In the genomic region with DNA sequence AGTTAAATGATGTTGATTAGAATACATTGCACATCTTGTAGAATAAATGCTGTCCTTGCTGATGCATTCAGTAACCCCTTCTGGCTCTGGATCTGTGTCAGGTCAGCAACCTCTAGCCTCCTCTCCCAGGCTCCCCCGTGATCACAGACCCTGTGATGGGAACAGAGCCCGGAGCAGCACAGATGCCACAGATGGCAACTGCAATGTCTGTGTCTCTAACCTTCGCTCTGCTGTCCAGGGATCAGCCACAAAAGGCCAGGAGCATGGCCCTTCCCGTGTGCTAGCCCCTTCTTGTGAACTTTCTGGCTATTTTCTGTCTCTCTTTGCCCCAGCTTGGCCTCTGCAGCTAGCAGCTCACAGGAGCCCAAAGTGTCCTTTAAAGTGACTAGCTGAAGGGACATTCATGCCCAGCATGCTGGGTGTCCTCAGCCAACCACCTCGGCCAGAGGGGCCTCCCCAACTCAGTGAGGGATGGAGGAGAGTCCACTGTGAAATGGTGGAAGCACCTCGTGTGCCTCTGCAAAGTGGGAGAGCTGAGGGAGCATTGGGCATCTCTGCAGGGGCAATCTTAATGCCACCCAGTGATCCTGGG, we compare ENCODE assay signal across 1 cellular context.
TF ChIP-seq lines count a peak whose summit lies in the region.

No MANE protein-coding gene starts in this region.

TF ChIP-seq in SK-N-SH, 30 proteins besides CTCF, POLR2A, EP300 and RAD21 (continued from another document):
- TF ChIP-seq REST (IDR thresholded peaks at IDR 0.05; ENCODE audit: low read depth, low read length): no peak
- no peak for TF ChIP-seq FOXM1 (IDR thresholded peaks at IDR 0.05; ENCODE audit: low read depth)
- no peak for TF ChIP-seq MEF2A (IDR thresholded peaks at IDR 0.05; ENCODE audit: borderline replicate concordance, low read depth)
- TF ChIP-seq USF2 (IDR thresholded peaks at IDR 0.05; ENCODE audit: borderline replicate concordance, low read depth, low read length): no peak
- no peak for TF ChIP-seq JUND (IDR thresholded peaks at IDR 0.05)
- no peak for TF ChIP-seq GATA2 (CRISPR knock-in tag; IDR thresholded peaks at IDR 0.05)
- no peak for TF ChIP-seq MXI1 (IDR thresholded peaks at IDR 0.05; ENCODE audit: low read depth, low read length)
- TF ChIP-seq RXRA (IDR thresholded peaks at IDR 0.05; ENCODE audit: borderline replicate concordance, low read depth): no peak
- no peak for TF ChIP-seq CHD2 (IDR thresholded peaks at IDR 0.05; ENCODE audit: low read length, partially characterized antibody)
- TF ChIP-seq, protein P1, sequence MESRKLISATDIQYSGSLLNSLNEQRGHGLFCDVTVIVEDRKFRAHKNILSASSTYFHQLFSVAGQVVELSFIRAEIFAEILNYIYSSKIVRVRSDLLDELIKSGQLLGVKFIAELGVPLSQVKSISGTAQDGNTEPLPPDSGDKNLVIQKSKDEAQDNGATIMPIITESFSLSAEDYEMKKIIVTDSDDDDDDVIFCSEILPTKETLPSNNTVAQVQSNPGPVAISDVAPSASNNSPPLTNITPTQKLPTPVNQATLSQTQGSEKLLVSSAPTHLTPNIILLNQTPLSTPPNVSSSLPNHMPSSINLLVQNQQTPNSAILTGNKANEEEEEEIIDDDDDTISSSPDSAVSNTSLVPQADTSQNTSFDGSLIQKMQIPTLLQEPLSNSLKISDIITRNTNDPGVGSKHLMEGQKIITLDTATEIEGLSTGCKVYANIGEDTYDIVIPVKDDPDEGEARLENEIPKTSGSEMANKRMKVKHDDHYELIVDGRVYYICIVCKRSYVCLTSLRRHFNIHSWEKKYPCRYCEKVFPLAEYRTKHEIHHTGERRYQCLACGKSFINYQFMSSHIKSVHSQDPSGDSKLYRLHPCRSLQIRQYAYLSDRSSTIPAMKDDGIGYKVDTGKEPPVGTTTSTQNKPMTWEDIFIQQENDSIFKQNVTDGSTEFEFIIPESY (IDR thresholded peaks at IDR 0.05; ENCODE audit: borderline replicate concordance, low read depth): no peak
- no peak for TF ChIP-seq SMC3 (IDR thresholded peaks at IDR 0.05; ENCODE audit: low read depth, low read length)
- no peak for TF ChIP-seq POLR2AphosphoS5 (IDR thresholded peaks at IDR 0.05; ENCODE audit: low read depth, low read length)
TF ChIP-seq in SK-N-SH: peak in this region for 0.
